Comparison of ENCODE assay signal across 28 cellular contexts in genomic region chr4:2127609-2128300, GRCh38.
"Had no signal": no experiment of that assay in that cellular context is flagged by ENCODE, and none has a peak within 500 bp of the region (broad histone marks: within the 10 kb centered on the region; RNA-seq: fewer than 3 reads in every experiment).

No MANE protein-coding gene starts in this region.

- H3K9me3 ChIP-seq: gastrocnemius medialis, neutrophil, ovary, vagina had no signal

- H3K27me3 ChIP-seq: adrenal gland, esophagus squamous epithelium, gastrocnemius medialis, left lung, neutrophil, ovary, vagina had no signal

- H3K36me3 ChIP-seq: adrenal gland, esophagus squamous epithelium, gastrocnemius medialis, left lung, lower lobe of right lung, neutrophil, ovary, thoracic aorta, vagina had no signal

- DNase-seq: activated CD4-positive, alpha-beta T cell treated with anti-CD3 and anti-CD28 coated beads for 4 hours; activated CD4-positive, alpha-beta T cell treated with anti-CD3 and anti-CD28 coated beads, Interleukin-2, amount 50 U/mL, for 4 hours; activated CD8-positive, alpha-beta memory T cell treated with anti-CD3 and anti-CD28 coated beads, Interleukin-2, amount 50 U/mL, for 4 hours; activated effector memory CD4-positive, alpha-beta T cell treated with anti-CD3 and anti-CD28 coated beads, Interleukin-2, amount 50 U/mL, for 16 hours; activated naive CD4-positive, alpha-beta T cell treated with anti-CD3 and anti-CD28 coated beads for 36 hours; activated naive CD8-positive, alpha-beta T cell treated with anti-CD3 and anti-CD28 coated beads for 36 hours; activated T-cell treated with anti-CD3 and anti-CD28 coated beads, Interleukin-2, amount 50 U/mL, for 1 hour; adrenal gland; caudate nucleus; dermis blood vessel endothelial cell; effector CD4-positive, alpha-beta T cell; esophagus squamous epithelium; gastrocnemius medialis; glutamatergic neuron; left lung; lower lobe of right lung; ovary; retina; stimulated activated CD4-positive, alpha-beta T cell treated with anti-CD3 and anti-CD28 coated beads, Interleukin-12 subunit alpha, Interleukin-12 subunit beta, amount 100 ng/mL, for 4 hours; stimulated activated CD4-positive, alpha-beta T cell treated with anti-CD3 and anti-CD28 coated beads, Interleukin-4, amount 100 ng/mL, for 1 hour; T-helper 1 cell had no signal

- ATAC-seq: gastrocnemius medialis; left lung; sciatic nerve; stimulated activated effector memory CD8-positive, alpha-beta T cell treated with anti-CD3 and anti-CD28 coated beads, Interleukin-12 subunit alpha, Interleukin-12 subunit beta, amount 100 ng/mL, for 72 hours had no signal

- H3K27ac ChIP-seq: adrenal gland, epithelial cell of prostate, esophagus squamous epithelium, gastrocnemius medialis, left lung, lower lobe of right lung, neutrophil, ovary, skin epidermis, thoracic aorta, vagina had no signal

- H3K4me3 ChIP-seq: adrenal gland, esophagus squamous epithelium, gastrocnemius medialis, left lung, lower lobe of right lung, ovary, skin epidermis, thoracic aorta, vagina had no signal

- H3K4me1 ChIP-seq: adrenal gland, esophagus squamous epithelium, gastrocnemius medialis, left lung, lower lobe of right lung, vagina had no signal
